Comparison of ENCODE assay signal across 1 cellular context in the genomic region with DNA sequence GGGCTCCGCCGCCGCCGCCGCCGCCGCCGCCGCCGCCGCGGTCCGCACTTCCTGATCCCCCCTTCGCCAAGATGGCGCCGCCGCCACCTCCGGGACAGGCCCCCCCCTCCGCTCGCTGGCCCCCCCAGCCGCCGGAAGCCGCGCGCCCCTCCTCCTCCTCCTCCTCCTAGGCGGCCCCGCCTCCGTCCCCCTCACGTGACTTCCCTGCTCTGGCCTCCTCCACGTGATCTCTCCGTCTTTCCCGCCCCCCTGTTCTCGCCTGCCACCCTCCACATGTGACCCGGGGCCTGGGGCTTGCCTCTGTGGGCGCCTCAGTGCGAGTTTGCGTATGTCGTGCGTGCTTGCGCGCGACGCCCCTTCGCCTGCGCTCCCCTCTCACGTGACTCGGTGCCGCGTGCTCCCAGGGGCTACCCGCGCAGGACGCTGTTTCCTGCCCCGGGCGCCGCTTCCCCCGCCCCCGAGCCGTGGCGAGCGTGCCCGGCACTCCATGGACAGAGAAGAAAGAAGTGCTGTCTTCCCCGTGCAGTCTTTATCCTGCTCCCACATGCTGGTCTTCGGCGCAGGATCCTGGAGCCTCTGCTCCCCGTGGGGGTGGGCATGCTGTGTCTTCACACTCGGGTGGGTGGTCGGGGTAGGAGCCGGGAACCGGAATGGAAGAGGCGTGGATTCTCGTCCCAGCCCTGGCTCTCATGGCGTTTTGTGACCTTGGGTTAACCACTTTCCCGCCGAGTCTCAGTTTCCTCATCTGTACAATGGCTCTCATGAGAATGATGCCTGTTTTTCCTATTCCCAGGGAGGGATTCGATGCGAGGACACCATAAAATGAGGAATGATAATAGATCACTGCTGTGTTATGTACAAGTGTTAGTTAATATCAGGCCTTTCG.
TF ChIP-seq lines count a peak whose summit lies in the region.

A gene (minus strand): TSS at position 53 of the 886 bp plus-strand sequence. CDS start 109 bp downstream, outside the sequence.

TF ChIP-seq in K562, 482 proteins besides CTCF, POLR2A, EP300 and RAD21 (continued from another document and continues in another):
- TF ChIP-seq, protein P1, sequence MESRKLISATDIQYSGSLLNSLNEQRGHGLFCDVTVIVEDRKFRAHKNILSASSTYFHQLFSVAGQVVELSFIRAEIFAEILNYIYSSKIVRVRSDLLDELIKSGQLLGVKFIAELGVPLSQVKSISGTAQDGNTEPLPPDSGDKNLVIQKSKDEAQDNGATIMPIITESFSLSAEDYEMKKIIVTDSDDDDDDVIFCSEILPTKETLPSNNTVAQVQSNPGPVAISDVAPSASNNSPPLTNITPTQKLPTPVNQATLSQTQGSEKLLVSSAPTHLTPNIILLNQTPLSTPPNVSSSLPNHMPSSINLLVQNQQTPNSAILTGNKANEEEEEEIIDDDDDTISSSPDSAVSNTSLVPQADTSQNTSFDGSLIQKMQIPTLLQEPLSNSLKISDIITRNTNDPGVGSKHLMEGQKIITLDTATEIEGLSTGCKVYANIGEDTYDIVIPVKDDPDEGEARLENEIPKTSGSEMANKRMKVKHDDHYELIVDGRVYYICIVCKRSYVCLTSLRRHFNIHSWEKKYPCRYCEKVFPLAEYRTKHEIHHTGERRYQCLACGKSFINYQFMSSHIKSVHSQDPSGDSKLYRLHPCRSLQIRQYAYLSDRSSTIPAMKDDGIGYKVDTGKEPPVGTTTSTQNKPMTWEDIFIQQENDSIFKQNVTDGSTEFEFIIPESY (CRISPR knock-in tag; IDR thresholded peaks at IDR 0.05) = peak; percentile 92
- TF ChIP-seq RNF2 (IDR thresholded peaks at IDR 0.05) (peak; percentile 93), POLR2H (tag; IDR thresholded peaks at IDR 0.05; ENCODE audit: low read depth) (no peak), ZSCAN32 (CRISPR knock-in tag; IDR thresholded peaks at IDR 0.05) (no peak), ATF1 (CRISPR knock-in tag; IDR thresholded peaks at IDR 0.05) (peak; percentile 44; the same call in 1 of the 2 replicates), ATF1 (tag; IDR thresholded peaks at IDR 0.05) (peak; percentile 96), SMARCA5 (IDR thresholded peaks at IDR 0.05) (peak; percentile 90), PHF8 (IDR thresholded peaks at IDR 0.05; ENCODE audit: borderline replicate concordance, low read length) (peak; percentile 73; the same call in 1 of the 2 replicates), ZNF263 (CRISPR knock-in tag; IDR thresholded peaks at IDR 0.05; ENCODE audit: borderline replicate concordance) (peak; percentile 80; the same call in 1 of the 2 replicates), TRIM28 (IDR thresholded peaks at IDR 0.05) (no peak), U2AF2 (optimal IDR thresholded peaks at IDR 0.05; ENCODE audit: low read depth, low read length) (no peak), CEBPB (tag; IDR thresholded peaks at IDR 0.05) (no peak), FOXP1 (CRISPR knock-in tag; IDR thresholded peaks at IDR 0.05) (peak; percentile 96), KDM5B (IDR thresholded peaks at IDR 0.05; ENCODE audit: insufficient replicate concordance, low read depth, low read length) (peak; percentile 40), MEF2D (tag; conservative IDR thresholded peaks at IDR 0.05; ENCODE audit: low read depth) (peak; percentile 32; the same call in 1 of the 2 replicates), JUN (IDR thresholded peaks at IDR 0.05; ENCODE audit: borderline replicate concordance, low read depth, low read length) (peak; percentile 93), JUN (CRISPR knock-in tag; IDR thresholded peaks at IDR 0.05; ENCODE audit: borderline replicate concordance) (no peak; the same call in 1 of the 2 replicates), SMAD4 (CRISPR knock-in tag; conservative IDR thresholded peaks at IDR 0.05) (peak; percentile 74), FIP1L1 (IDR thresholded peaks at IDR 0.05; ENCODE audit: low read depth, low read length, poor library complexity, severe bottlenecking) (peak; percentile 72), FOXA3 (CRISPR knock-in tag; conservative IDR thresholded peaks at IDR 0.05 in 1 of 2, IDR thresholded peaks at IDR 0.05 in 1 of 2) (no peak), HDAC1 (IDR thresholded peaks at IDR 0.05) (peak in 1 of 2 experiments; percentile 96; a peak in 2 of 4 replicates), ZNF3 (CRISPR knock-in tag; IDR thresholded peaks at IDR 0.05) (no peak), CEBPG (CRISPR knock-in tag; IDR thresholded peaks at IDR 0.05) (peak; percentile 36; the same call in 1 of the 2 replicates), CEBPG (tag; conservative IDR thresholded peaks at IDR 0.05 in 1 of 2, IDR thresholded peaks at IDR 0.05 in 1 of 2) (no peak), SRSF3 (IDR thresholded peaks at IDR 0.05; ENCODE audit: insufficient read depth, low read length) (no peak), PCBP1 (IDR thresholded peaks at IDR 0.05; ENCODE audit: low read depth, low read length, poor library complexity, severe bottlenecking) (no peak), DIDO1 (tag; IDR thresholded peaks at IDR 0.05; ENCODE audit: low read depth) (peak; percentile 92), STAG1 (CRISPR knock-in tag; IDR thresholded peaks at IDR 0.05; ENCODE audit: borderline replicate concordance) (peak; percentile 75), RBM25 (IDR thresholded peaks at IDR 0.05; ENCODE audit: low read depth, low read length, severe bottlenecking) (peak; percentile 90), ZNF224 (CRISPR knock-in tag; IDR thresholded peaks at IDR 0.05) (peak; percentile 70; the same call in 1 of the 2 replicates), ZNF696 (CRISPR knock-in tag; conservative IDR thresholded peaks at IDR 0.05) (no peak), TSC22D4 (tag; IDR thresholded peaks at IDR 0.05) (no peak), RBM39 (optimal IDR thresholded peaks at IDR 0.05; ENCODE audit: low read depth, low read length) (no peak), ZNF583 (CRISPR knock-in tag; IDR thresholded peaks at IDR 0.05) (no peak; the same call in 1 of the 2 replicates), ZNF431 (CRISPR knock-in tag; IDR thresholded peaks at IDR 0.05) (peak; percentile 90), ZNF212 (CRISPR knock-in tag; IDR thresholded peaks at IDR 0.05) (no peak), XRCC5 (IDR thresholded peaks at IDR 0.05; ENCODE audit: low read depth, low read length) (peak; percentile 77; the same call in 1 of the 2 replicates), ZNF695 (CRISPR knock-in tag; IDR thresholded peaks at IDR 0.05) (no peak), MCM3 (IDR thresholded peaks at IDR 0.05) (no peak), ZNF175 (CRISPR knock-in tag; IDR thresholded peaks at IDR 0.05; ENCODE audit: low read depth) (peak; percentile 61; the same call in 1 of the 2 replicates), SAFB (IDR thresholded peaks at IDR 0.05; ENCODE audit: borderline replicate concordance, low read depth, low read length) (peak; percentile 69; the same call in 1 of the 2 replicates), TAF9B (IDR thresholded peaks at IDR 0.05; ENCODE audit: partially characterized antibody) (peak; percentile 71), COPS2 (conservative IDR thresholded peaks at IDR 0.05) (no peak)
- TF ChIP-seq, protein P2, sequence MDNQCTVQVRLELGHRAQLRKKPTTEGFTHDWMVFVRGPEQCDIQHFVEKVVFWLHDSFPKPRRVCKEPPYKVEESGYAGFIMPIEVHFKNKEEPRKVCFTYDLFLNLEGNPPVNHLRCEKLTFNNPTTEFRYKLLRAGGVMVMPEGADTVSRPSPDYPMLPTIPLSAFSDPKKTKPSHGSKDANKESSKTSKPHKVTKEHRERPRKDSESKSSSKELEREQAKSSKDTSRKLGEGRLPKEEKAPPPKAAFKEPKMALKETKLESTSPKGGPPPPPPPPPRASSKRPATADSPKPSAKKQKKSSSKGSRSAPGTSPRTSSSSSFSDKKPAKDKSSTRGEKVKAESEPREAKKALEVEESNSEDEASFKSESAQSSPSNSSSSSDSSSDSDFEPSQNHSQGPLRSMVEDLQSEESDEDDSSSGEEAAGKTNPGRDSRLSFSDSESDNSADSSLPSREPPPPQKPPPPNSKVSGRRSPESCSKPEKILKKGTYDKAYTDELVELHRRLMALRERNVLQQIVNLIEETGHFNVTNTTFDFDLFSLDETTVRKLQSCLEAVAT (IDR thresholded peaks at IDR 0.05) = no peak
- TF ChIP-seq, protein P3, sequence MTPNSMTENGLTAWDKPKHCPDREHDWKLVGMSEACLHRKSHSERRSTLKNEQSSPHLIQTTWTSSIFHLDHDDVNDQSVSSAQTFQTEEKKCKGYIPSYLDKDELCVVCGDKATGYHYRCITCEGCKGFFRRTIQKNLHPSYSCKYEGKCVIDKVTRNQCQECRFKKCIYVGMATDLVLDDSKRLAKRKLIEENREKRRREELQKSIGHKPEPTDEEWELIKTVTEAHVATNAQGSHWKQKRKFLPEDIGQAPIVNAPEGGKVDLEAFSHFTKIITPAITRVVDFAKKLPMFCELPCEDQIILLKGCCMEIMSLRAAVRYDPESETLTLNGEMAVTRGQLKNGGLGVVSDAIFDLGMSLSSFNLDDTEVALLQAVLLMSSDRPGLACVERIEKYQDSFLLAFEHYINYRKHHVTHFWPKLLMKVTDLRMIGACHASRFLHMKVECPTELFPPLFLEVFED (CRISPR knock-in tag; conservative IDR thresholded peaks at IDR 0.05) = no peak
- TF ChIP-seq, protein P4, sequence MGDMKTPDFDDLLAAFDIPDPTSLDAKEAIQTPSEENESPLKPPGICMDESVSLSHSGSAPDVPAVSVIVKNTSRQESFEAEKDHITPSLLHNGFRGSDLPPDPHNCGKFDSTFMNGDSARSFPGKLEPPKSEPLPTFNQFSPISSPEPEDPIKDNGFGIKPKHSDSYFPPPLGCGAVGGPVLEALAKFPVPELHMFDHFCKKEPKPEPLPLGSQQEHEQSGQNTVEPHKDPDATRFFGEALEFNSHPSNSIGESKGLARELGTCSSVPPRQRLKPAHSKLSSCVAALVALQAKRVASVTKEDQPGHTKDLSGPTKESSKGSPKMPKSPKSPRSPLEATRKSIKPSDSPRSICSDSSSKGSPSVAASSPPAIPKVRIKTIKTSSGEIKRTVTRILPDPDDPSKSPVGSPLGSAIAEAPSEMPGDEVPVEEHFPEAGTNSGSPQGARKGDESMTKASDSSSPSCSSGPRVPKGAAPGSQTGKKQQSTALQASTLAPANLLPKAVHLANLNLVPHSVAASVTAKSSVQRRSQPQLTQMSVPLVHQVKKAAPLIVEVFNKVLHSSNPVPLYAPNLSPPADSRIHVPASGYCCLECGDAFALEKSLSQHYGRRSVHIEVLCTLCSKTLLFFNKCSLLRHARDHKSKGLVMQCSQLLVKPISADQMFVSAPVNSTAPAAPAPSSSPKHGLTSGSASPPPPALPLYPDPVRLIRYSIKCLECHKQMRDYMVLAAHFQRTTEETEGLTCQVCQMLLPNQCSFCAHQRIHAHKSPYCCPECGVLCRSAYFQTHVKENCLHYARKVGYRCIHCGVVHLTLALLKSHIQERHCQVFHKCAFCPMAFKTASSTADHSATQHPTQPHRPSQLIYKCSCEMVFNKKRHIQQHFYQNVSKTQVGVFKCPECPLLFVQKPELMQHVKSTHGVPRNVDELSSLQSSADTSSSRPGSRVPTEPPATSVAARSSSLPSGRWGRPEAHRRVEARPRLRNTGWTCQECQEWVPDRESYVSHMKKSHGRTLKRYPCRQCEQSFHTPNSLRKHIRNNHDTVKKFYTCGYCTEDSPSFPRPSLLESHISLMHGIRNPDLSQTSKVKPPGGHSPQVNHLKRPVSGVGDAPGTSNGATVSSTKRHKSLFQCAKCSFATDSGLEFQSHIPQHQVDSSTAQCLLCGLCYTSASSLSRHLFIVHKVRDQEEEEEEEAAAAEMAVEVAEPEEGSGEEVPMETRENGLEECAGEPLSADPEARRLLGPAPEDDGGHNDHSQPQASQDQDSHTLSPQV (IDR thresholded peaks at IDR 0.05) = peak; percentile 88
- TF ChIP-seq, protein P5, sequence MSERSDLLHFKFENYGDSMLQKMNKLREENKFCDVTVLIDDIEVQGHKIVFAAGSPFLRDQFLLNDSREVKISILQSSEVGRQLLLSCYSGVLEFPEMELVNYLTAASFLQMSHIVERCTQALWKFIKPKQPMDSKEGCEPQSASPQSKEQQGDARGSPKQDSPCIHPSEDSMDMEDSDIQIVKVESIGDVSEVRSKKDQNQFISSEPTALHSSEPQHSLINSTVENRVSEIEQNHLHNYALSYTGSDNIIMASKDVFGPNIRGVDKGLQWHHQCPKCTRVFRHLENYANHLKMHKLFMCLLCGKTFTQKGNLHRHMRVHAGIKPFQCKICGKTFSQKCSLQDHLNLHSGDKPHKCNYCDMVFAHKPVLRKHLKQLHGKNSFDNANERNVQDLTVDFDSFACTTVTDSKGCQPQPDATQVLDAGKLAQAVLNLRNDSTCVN (CRISPR knock-in tag; IDR thresholded peaks at IDR 0.05) = no peak
- TF ChIP-seq, protein P6, sequence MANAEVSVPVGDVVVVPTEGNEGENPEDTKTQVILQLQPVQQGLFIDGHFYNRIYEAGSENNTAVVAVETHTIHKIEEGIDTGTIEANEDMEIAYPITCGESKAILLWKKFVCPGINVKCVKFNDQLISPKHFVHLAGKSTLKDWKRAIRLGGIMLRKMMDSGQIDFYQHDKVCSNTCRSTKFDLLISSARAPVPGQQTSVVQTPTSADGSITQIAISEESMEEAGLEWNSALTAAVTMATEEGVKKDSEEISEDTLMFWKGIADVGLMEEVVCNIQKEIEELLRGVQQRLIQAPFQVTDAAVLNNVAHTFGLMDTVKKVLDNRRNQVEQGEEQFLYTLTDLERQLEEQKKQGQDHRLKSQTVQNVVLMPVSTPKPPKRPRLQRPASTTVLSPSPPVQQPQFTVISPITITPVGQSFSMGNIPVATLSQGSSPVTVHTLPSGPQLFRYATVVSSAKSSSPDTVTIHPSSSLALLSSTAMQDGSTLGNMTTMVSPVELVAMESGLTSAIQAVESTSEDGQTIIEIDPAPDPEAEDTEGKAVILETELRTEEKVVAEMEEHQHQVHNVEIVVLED (CRISPR knock-in tag; IDR thresholded peaks at IDR 0.05) = peak; percentile 100
- TF ChIP-seq, protein P7, sequence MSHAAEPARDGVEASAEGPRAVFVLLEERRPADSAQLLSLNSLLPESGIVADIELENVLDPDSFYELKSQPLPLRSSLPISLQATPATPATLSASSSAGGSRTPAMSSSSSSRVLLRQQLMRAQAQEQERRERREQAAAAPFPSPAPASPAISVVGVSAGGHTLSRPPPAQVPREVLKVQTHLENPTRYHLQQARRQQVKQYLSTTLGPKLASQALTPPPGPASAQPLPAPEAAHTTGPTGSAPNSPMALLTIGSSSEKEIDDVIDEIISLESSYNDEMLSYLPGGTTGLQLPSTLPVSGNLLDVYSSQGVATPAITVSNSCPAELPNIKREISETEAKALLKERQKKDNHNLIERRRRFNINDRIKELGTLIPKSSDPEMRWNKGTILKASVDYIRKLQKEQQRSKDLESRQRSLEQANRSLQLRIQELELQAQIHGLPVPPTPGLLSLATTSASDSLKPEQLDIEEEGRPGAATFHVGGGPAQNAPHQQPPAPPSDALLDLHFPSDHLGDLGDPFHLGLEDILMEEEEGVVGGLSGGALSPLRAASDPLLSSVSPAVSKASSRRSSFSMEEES (CRISPR knock-in tag; IDR thresholded peaks at IDR 0.05) = peak; percentile 99
- TF ChIP-seq, protein P8, sequence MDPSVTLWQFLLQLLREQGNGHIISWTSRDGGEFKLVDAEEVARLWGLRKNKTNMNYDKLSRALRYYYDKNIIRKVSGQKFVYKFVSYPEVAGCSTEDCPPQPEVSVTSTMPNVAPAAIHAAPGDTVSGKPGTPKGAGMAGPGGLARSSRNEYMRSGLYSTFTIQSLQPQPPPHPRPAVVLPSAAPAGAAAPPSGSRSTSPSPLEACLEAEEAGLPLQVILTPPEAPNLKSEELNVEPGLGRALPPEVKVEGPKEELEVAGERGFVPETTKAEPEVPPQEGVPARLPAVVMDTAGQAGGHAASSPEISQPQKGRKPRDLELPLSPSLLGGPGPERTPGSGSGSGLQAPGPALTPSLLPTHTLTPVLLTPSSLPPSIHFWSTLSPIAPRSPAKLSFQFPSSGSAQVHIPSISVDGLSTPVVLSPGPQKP (CRISPR knock-in tag; IDR thresholded peaks at IDR 0.05) = no peak
